In the genomic region with DNA sequence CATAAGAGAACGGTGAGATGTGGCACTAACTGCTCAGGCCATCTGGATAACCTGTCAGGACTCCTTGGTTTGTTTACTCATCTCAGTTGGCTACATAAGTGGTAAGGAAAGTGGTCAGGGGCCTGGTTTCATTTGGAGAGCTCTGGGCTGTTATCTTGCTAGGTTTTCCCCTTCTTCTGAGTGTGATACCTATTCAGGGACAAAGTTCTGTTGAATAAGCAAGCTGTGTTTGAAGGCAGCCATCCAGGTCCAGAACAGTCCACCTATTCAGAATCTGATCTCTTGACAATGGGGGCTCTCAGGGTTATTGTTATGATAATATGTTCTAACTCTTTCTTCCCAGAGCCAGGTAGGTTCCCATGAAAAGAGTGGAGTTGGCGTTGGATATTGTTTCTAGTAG, we compare ENCODE assay signal across 19 cellular contexts.
"Had no signal": no experiment of that assay in that cellular context is flagged by ENCODE, and none has a peak within 500 bp of the region (broad histone marks: within the 10 kb centered on the region; RNA-seq: fewer than 3 reads in every experiment).

No MANE protein-coding gene starts in this region.

- DNase-seq: activated B cell treated with CpG ODN at 0.5 μM for 24 hours; activated CD8-positive, alpha-beta T cell treated with anti-CD3 and anti-CD28 coated beads, Interleukin-2, amount 10 ng/mL, durations not matched to agents 7 days and 5 days; activated naive CD4-positive, alpha-beta T cell treated with Interleukin-2 at 50 U/mL for 16 hours; activated T-cell treated with anti-CD3 and anti-CD28 coated beads for 4 hours; activated T-cell treated with anti-CD3 and anti-CD28 coated beads, Interleukin-2, amount 50 U/mL, for 72 hours; anterior cingulate cortex; dermis blood vessel endothelial cell; effector CD4-positive, alpha-beta T cell; esophagus squamous epithelium; foreskin melanocyte; heart right ventricle; islet precursor cell; left ventricle myocardium inferior; posterior cingulate gyrus; right cardiac atrium; spleen; stimulated activated naive CD4-positive, alpha-beta T cell treated with Interleukin-2 at 50 U/mL for 16 hours had no signal

- H3K9me3 ChIP-seq: esophagus squamous epithelium, heart right ventricle, left ventricle myocardium inferior, spleen, tibial nerve had no signal

- H3K36me3 ChIP-seq: esophagus squamous epithelium, heart right ventricle, left ventricle myocardium inferior, spleen, tibial nerve had no signal

- ATAC-seq: activated CD8-positive, alpha-beta T cell treated with anti-CD3 and anti-CD28 coated beads, Interleukin-2, amount 10 ng/mL, durations not matched to agents 7 days and 5 days; activated T-cell treated with anti-CD3 and anti-CD28 coated beads, Interleukin-2, amount 50 U/mL, for 72 hours; heart right ventricle; right cardiac atrium had no signal

- H3K4me3 ChIP-seq: esophagus squamous epithelium, heart right ventricle, left ventricle myocardium inferior, spleen, tibial nerve had no signal

- H3K27me3 ChIP-seq: esophagus squamous epithelium, heart right ventricle, spleen, tibial nerve had no signal

- H3K27ac ChIP-seq: epithelial cell of prostate, esophagus squamous epithelium, heart right ventricle, left ventricle myocardium inferior, spleen, tibial nerve had no signal

- H3K4me1 ChIP-seq: esophagus squamous epithelium, heart right ventricle, left ventricle myocardium inferior, spleen, tibial nerve had no signal
